Comparison of ENCODE assay signal across 1 cellular context in the genomic region with DNA sequence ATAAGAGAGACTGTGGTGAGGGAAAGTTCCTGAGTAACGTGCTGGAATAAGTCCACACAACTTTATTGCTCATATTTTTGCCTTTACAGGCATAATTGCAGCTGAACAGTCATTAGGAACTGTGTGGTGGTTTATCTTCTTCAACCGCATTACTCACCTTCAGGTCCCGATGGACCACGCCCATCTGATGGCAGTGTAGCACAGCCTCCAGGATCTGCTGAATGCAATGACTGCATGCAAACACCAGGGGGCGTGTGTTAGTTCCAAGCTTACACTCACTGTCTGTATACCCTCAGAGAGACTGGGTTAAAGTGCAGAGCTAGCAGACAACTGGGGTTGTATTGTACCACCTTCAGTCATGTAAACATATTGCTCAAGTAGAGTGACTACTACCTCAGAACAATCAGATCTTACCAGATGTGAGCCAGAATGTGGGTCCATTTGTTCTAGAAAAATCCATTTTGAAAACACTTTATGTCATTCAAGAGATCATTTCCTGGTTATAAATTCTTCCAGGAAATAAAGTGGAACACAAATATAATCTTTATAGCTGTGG.
TF ChIP-seq lines count a peak whose summit lies in the region.

No MANE protein-coding gene starts in this region.

TF ChIP-seq in IMR-90, 13 proteins besides CTCF, POLR2A, EP300 and RAD21 (continued from another document):
- peak; percentile 75; the same call in 1 of the 2 replicates for TF ChIP-seq BHLHE40 (IDR thresholded peaks at IDR 0.05; ENCODE audit: low read depth, low read length)
- no peak for TF ChIP-seq RFX5 (IDR thresholded peaks at IDR 0.05; ENCODE audit: low read depth, low read length)
TF ChIP-seq in IMR-90: peak in this region for 6.
